In the genomic region with DNA sequence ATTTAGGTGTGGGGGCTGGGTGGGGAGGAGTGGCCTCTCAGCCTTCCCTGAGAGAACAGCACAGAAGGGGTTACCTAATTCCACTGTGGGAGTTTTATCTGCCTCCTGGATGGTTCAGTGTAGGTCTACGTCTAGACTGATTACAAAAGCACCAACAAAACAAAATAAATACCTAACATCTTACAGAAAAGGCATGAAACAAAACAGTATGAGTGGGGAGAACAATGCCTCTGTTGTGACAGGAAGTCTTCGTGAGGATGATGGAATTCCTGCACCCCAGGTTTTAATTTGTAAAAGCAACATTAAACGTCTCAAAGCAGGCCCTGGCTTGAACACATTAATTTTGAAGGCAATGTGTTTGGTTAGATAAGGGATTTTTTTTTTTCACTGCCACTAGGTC, we compare ENCODE assay signal across 1 cellular context.
TF ChIP-seq lines count a peak whose summit lies in the region.

No MANE protein-coding gene starts in this region.

TF ChIP-seq in GM23338, 12 proteins besides CTCF, POLR2A, EP300 and RAD21 (continued from another document):
- TF ChIP-seq, protein P1, sequence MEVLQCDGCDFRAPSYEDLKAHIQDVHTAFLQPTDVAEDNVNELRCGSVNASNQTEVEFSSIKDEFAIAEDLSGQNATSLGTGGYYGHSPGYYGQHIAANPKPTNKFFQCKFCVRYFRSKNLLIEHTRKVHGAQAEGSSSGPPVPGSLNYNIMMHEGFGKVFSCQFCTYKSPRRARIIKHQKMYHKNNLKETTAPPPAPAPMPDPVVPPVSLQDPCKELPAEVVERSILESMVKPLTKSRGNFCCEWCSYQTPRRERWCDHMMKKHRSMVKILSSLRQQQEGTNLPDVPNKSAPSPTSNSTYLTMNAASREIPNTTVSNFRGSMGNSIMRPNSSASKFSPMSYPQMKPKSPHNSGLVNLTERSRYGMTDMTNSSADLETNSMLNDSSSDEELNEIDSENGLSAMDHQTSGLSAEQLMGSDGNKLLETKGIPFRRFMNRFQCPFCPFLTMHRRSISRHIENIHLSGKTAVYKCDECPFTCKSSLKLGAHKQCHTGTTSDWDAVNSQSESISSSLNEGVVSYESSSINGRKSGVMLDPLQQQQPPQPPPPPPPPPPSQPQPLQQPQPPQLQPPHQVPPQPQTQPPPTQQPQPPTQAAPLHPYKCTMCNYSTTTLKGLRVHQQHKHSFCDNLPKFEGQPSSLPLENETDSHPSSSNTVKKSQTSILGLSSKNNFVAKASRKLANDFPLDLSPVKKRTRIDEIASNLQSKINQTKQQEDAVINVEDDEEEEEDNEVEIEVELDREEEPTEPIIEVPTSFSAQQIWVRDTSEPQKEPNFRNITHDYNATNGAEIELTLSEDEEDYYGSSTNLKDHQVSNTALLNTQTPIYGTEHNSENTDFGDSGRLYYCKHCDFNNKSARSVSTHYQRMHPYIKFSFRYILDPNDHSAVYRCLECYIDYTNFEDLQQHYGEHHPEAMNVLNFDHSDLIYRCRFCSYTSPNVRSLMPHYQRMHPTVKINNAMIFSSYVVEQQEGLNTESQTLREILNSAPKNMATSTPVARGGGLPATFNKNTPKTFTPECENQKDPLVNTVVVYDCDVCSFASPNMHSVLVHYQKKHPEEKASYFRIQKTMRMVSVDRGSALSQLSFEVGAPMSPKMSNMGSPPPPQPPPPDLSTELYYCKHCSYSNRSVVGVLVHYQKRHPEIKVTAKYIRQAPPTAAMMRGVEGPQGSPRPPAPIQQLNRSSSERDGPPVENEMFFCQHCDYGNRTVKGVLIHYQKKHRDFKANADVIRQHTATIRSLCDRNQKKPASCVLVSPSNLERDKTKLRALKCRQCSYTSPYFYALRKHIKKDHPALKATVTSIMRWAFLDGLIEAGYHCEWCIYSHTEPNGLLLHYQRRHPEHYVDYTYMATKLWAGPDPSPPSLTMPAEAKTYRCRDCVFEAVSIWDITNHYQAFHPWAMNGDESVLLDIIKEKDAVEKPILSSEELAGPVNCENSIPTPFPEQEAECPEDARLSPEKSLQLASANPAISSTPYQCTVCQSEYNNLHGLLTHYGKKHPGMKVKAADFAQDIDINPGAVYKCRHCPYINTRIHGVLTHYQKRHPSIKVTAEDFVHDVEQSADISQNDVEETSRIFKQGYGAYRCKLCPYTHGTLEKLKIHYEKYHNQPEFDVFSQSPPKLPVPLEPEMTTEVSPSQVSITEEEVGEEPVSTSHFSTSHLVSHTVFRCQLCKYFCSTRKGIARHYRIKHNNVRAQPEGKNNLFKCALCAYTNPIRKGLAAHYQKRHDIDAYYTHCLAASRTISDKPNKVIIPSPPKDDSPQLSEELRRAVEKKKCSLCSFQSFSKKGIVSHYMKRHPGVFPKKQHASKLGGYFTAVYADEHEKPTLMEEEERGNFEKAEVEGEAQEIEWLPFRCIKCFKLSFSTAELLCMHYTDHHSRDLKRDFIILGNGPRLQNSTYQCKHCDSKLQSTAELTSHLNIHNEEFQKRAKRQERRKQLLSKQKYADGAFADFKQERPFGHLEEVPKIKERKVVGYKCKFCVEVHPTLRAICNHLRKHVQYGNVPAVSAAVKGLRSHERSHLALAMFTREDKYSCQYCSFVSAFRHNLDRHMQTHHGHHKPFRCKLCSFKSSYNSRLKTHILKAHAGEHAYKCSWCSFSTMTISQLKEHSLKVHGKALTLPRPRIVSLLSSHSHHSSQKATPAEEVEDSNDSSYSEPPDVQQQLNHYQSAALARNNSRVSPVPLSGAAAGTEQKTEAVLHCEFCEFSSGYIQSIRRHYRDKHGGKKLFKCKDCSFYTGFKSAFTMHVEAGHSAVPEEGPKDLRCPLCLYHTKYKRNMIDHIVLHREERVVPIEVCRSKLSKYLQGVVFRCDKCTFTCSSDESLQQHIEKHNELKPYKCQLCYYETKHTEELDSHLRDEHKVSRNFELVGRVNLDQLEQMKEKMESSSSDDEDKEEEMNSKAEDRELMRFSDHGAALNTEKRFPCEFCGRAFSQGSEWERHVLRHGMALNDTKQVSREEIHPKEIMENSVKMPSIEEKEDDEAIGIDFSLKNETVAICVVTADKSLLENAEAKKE (CRISPR knock-in tag; IDR thresholded peaks at IDR 0.05) = no peak
- TF ChIP-seq, protein P2, sequence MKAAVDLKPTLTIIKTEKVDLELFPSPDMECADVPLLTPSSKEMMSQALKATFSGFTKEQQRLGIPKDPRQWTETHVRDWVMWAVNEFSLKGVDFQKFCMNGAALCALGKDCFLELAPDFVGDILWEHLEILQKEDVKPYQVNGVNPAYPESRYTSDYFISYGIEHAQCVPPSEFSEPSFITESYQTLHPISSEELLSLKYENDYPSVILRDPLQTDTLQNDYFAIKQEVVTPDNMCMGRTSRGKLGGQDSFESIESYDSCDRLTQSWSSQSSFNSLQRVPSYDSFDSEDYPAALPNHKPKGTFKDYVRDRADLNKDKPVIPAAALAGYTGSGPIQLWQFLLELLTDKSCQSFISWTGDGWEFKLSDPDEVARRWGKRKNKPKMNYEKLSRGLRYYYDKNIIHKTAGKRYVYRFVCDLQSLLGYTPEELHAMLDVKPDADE (IDR thresholded peaks at IDR 0.05) = no peak
- TF ChIP-seq ZNF114 (CRISPR knock-in tag; IDR thresholded peaks at IDR 0.05) (no peak), ZNF331 (CRISPR knock-in tag; IDR thresholded peaks at IDR 0.05; ENCODE audit: low read depth) (no peak), JUNB (IDR thresholded peaks at IDR 0.05; ENCODE audit: unreplicated experiment) (no peak), EZH2 (IDR thresholded peaks at IDR 0.05; ENCODE audit: low read depth, unreplicated experiment) (no peak), STAT1 (IDR thresholded peaks at IDR 0.05; ENCODE audit: unreplicated experiment) (no peak)
- TF ChIP-seq, protein P3, sequence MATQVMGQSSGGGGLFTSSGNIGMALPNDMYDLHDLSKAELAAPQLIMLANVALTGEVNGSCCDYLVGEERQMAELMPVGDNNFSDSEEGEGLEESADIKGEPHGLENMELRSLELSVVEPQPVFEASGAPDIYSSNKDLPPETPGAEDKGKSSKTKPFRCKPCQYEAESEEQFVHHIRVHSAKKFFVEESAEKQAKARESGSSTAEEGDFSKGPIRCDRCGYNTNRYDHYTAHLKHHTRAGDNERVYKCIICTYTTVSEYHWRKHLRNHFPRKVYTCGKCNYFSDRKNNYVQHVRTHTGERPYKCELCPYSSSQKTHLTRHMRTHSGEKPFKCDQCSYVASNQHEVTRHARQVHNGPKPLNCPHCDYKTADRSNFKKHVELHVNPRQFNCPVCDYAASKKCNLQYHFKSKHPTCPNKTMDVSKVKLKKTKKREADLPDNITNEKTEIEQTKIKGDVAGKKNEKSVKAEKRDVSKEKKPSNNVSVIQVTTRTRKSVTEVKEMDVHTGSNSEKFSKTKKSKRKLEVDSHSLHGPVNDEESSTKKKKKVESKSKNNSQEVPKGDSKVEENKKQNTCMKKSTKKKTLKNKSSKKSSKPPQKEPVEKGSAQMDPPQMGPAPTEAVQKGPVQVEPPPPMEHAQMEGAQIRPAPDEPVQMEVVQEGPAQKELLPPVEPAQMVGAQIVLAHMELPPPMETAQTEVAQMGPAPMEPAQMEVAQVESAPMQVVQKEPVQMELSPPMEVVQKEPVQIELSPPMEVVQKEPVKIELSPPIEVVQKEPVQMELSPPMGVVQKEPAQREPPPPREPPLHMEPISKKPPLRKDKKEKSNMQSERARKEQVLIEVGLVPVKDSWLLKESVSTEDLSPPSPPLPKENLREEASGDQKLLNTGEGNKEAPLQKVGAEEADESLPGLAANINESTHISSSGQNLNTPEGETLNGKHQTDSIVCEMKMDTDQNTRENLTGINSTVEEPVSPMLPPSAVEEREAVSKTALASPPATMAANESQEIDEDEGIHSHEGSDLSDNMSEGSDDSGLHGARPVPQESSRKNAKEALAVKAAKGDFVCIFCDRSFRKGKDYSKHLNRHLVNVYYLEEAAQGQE (IDR thresholded peaks at IDR 0.05; ENCODE audit: unreplicated experiment) = no peak
